In the genomic region with DNA sequence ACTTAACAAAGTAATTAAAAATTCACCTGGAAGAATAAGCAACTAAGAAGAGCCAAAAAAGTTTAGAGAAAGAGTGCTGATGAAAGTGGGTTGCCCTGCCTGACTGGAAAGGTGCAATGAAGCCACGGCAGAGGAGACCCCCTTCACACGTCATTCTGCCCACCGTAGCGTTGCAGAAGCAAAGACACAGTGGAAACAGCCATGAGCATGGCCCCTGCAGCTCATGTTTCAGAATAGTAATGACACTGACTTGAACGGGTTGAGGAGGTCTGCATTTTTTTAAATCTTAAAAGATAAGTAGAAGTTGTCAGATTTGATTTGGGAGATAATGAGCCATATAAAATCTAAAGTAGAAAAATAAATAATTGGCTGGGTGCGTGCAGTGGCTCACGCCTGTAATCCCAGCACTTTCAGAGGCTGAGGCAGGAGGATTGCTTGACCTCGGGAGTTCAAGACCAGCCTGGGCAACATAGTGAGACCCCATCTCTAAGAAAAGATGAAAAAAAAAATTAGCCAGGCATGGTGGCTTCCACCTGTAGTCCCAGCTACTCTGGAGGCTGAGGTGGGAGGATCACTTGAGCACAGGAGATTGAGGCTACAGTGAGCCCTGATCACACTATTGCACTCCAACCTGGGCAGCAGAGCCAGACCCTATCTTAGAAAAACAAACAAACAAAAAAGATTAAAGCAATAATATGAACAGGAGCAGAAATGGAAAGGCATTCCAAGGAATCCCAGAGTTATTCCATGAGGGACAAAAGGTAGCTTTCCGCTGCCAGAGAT, we compare ENCODE assay signal across 19 cellular contexts.
DNase-seq lines count a peak whose midpoint lies in the region; ATAC-seq and TF ChIP-seq lines count a peak whose summit lies in the region.
"Had no signal": no experiment of that assay in that cellular context is flagged by ENCODE, and none has a peak within 500 bp of the region (broad histone marks: within the 10 kb centered on the region; RNA-seq: fewer than 3 reads in every experiment).

No MANE protein-coding gene starts in this region.

- intact Hi-C loops in CD14-positive monocyte (cut with micrococcal nuclease), result no loop called here
- intact Hi-C loops in left lung (cut with DNase I), result no loop called here

- no peak overlapping the region for H3K4me2 ChIP-seq in smooth muscle cell

- CTCF ChIA-PET in WTC11 (lab: Charles Lee), result no interaction called here

- no peak overlapping the region for H2AFZ ChIP-seq in smooth muscle cell (ENCODE audit: low read depth)

- peaks cover 41% of the 10 kb centered on the region for H3K4me1 Mint-ChIP-seq in CD14-positive monocyte
- 0 out of 2 replicates have a peak, but pooled peaks cover 2% of the 10 kb centered on the region for H3K4me1 Mint-ChIP-seq in WTC11

- no peaks in the 10 kb centered on the region for H3K79me2 ChIP-seq in smooth muscle cell (ENCODE audit: low read depth)

- H3K36me3 Mint-ChIP-seq in CD14-positive monocyte (peaks cover 33 to 65% of the 10 kb centered on the region in 2 donors), WTC11 (peaks cover 9% of the 10 kb centered on the region; the same call in 1 of the 2 replicates)
- H3K36me3 Mint-ChIP-seq: CD4-positive, CD25-positive, alpha-beta regulatory T cell had no signal

- H3F3A ChIP-seq in smooth muscle cell (ENCODE audit: low read depth), result peaks cover 11% of the 10 kb centered on the region

- POLR2A ChIA-PET in WTC11 (lab: Charles Lee), result no interaction called here

- H3K9me3 Mint-ChIP-seq in CD14-positive monocyte (peaks cover 0 to 7% (median 2%) of the 10 kb centered on the region in 7 donors), WTC11 (no peaks in the 10 kb centered on the region)
- H3K9me3 Mint-ChIP-seq: CD4-positive, CD25-positive, alpha-beta regulatory T cell had no signal

- no peaks in the 10 kb centered on the region for H3K36me3 ChIP-seq in smooth muscle cell (ENCODE audit: low read depth)
- H3K36me3 ChIP-seq in left lung, result peaks cover 0 to 3% of the 10 kb centered on the region in 2 donors
- H3K36me3 ChIP-seq in right atrium auricular region, result no peaks in the 10 kb centered on the region
- H3K36me3 ChIP-seq: MG63 had no signal

- WGBS in smooth muscle cell (ENCODE audit: low lambda C conversion rate), result 94% methylated on average over 9 of the region's 9 CpGs

- peak overlapping the region in 1 of 2 donors; percentile 73 for H3K4me3 Mint-ChIP-seq in CD14-positive monocyte
- H3K4me3 Mint-ChIP-seq in WTC11, result no peak overlapping the region
- H3K4me3 Mint-ChIP-seq: CD4-positive, CD25-positive, alpha-beta regulatory T cell had no signal

- H3K9me3 ChIP-seq in smooth muscle cell (replicated peaks; ENCODE audit: low read depth), result no peaks in the 10 kb centered on the region
- H3K9me3 ChIP-seq in left lung, result no peaks in the 10 kb centered on the region
- no peaks in the 10 kb centered on the region for H3K9me3 ChIP-seq in right atrium auricular region
- H3K9me3 ChIP-seq: MG63, SJCRH30 had no signal

- H3K27me3 Mint-ChIP-seq in CD14-positive monocyte (ENCODE audit: low read depth in 3 of 3), result peaks cover 0 to 3% (median 0%) of the 10 kb centered on the region in 3 donors
- H3K27me3 Mint-ChIP-seq in WTC11 (ENCODE audit: low read depth), result no peaks in the 10 kb centered on the region
- H3K27me3 Mint-ChIP-seq: CD4-positive, CD25-positive, alpha-beta regulatory T cell had no signal

- DNase-seq in CD14-positive monocyte (ENCODE audit: low spot score) (no peak), WTC11 (ENCODE audit: low spot score) (no peak), left kidney (ENCODE audit: low read depth, low spot score) (peak; percentile 78), smooth muscle cell (lab: John Stamatoyannopoulos, UW; ENCODE audit: unreplicated experiment) (no peak), left lung (no peak), right atrium auricular region (ENCODE audit: low spot score) (no peak), NCI-H2029 (lab: John Stamatoyannopoulos, UW) (no peak)
- DNase-seq: 8988T; ACHN; CD4-positive, CD25-positive, alpha-beta regulatory T cell; KG1; NCI-H1105 treated with DMSO at 0.1 percent for 48 hours; NCI-H146; NCI-H1930; NCI-H524 treated with DMSO at 0.1 percent for 48 hours; NCI-H774; PC-3; SJCRH30 had no signal

- no peak overlapping the region for H3K9ac ChIP-seq in smooth muscle cell (ENCODE audit: low read depth)

- H3K27me3 ChIP-seq in smooth muscle cell (ENCODE audit: low read depth) (no peaks in the 10 kb centered on the region), left lung (no peaks in the 10 kb centered on the region), right atrium auricular region (no peaks in the 10 kb centered on the region)
- H3K27me3 ChIP-seq: MG63, SJCRH30 had no signal

- no peaks in the 10 kb centered on the region for H4K20me1 ChIP-seq in smooth muscle cell (ENCODE audit: low read depth)

- TF ChIP-seq CTCF in CD14-positive monocyte (IDR thresholded peaks at IDR 0.05) (no peak), WTC11 (IDR thresholded peaks at IDR 0.05) (no peak), smooth muscle cell (IDR thresholded peaks at IDR 0.05; ENCODE audit: borderline replicate concordance, insufficient read depth, poor library complexity, severe bottlenecking) (no peak), left lung (IDR thresholded peaks at IDR 0.05) (no peak), right atrium auricular region (IDR thresholded peaks at IDR 0.05) (no peak)

- peaks cover 19% of the 10 kb centered on the region for H3K4me1 ChIP-seq in smooth muscle cell (ENCODE audit: low read depth)
- H3K4me1 ChIP-seq in left lung, result peaks cover 0 to 17% of the 10 kb centered on the region in 2 donors
- no peaks in the 10 kb centered on the region for H3K4me1 ChIP-seq in right atrium auricular region

- peak overlapping the region; percentile 90 to 98 (median 97) for H3K27ac Mint-ChIP-seq in CD14-positive monocyte
- H3K27ac Mint-ChIP-seq in WTC11, result no peak overlapping the region; the same call in 1 of the 2 replicates
- H3K27ac Mint-ChIP-seq: CD4-positive, CD25-positive, alpha-beta regulatory T cell had no signal

- ATAC-seq in WTC11, result no peak
- no peak for ATAC-seq in left lung
- ATAC-seq: PC-3 had no signal

- H3K27ac ChIP-seq in smooth muscle cell (ENCODE audit: low read depth) (peak overlapping the region; percentile 88), left lung (no peak overlapping the region), right atrium auricular region (no peak overlapping the region)

- H3K4me3 ChIP-seq in smooth muscle cell (no peak overlapping the region), left lung (no peak overlapping the region), right atrium auricular region (no peak overlapping the region)
- H3K4me3 ChIP-seq: MG63, SJCRH30 had no signal

TF ChIP-seq in WTC11, 78 proteins besides CTCF, POLR2A, EP300 and RAD21:
- TF ChIP-seq ZNF121 (CRISPR knock-in tag; IDR thresholded peaks at IDR 0.05), result peak; percentile 61; the same call in 1 of the 2 replicates
- TF ChIP-seq NFE2L1 (CRISPR knock-in tag; IDR thresholded peaks at IDR 0.05), result no peak
